ENCODE assay signal across 11 cellular contexts in genomic region chr4:89898304-89898716, GRCh38. TPM values are rescaled to one million over a fixed set of nuclear protein-coding genes. Genes with fewer than 3 reads are reported as not detected.
DNase-seq lines count a peak whose midpoint lies in the region; ATAC-seq and TF ChIP-seq lines count a peak whose summit lies in the region.
"Had no signal": no experiment of that assay in that cellular context is flagged by ENCODE, and none has a peak within 500 bp of the region (broad histone marks: within the 10 kb centered on the region; RNA-seq: fewer than 3 reads in every experiment).

No MANE protein-coding gene starts in this region.

- no peak for DNase-seq in stimulated activated naive CD8-positive, alpha-beta T cell treated with anti-CD3 and anti-CD28 coated beads, Interleukin-15, amount 100 ng/mL, for 72 hours
- no peak for DNase-seq in stimulated activated naive CD8-positive, alpha-beta T cell treated with anti-CD3 and anti-CD28 coated beads, Interleukin-15, Interleukin-2, amounts not matched to agents 100 U/mL and 50 U/mL, for 24 hours
- no peak for DNase-seq in activated B cell treated with CpG ODN at 0.5 μM for 24 hours
- DNase-seq in effector CD8-positive, alpha-beta T cell (lab: John Stamatoyannopoulos, UW) = no peak
- DNase-seq in NCI-H2107 treated with DMSO at 0.1 percent for 48 hours (lab: John Stamatoyannopoulos, UW; ENCODE audit: unreplicated experiment) = no peak
- no peak for DNase-seq in HuH-7 (ENCODE audit: low spot score)
- DNase-seq: activated CD8-positive, alpha-beta memory T cell treated with anti-CD3 and anti-CD28 coated beads, Interleukin-2, amount 50 U/mL, for 4 hours; NCI-H1694; SK-N-SH had no signal

- peaks cover 13% of the 10 kb centered on the region for H3K4me1 Mint-ChIP-seq in stimulated activated naive CD8-positive, alpha-beta T cell treated with anti-CD3 and anti-CD28 coated beads, Interleukin-15, amount 100 ng/mL, for 72 hours
- H3K4me1 Mint-ChIP-seq in activated B cell treated with CpG ODN at 0.5 μM for 24 hours = peaks cover 15% of the 10 kb centered on the region

- peak; percentile 28 for ATAC-seq in stimulated activated naive CD8-positive, alpha-beta T cell treated with anti-CD3 and anti-CD28 coated beads, Interleukin-15, amount 100 ng/mL, for 72 hours
- ATAC-seq in stimulated activated naive CD8-positive, alpha-beta T cell treated with anti-CD3 and anti-CD28 coated beads, Interleukin-15, Interleukin-2, amounts not matched to agents 100 U/mL and 50 U/mL, for 24 hours = no peak
- ATAC-seq in HG02840 (IDR thresholded peaks at IDR 0.05; ENCODE audit: low FRiP score, unreplicated experiment) (peak; percentile 58), activated B cell treated with CpG ODN at 0.5 μM for 24 hours (ENCODE audit: low read depth) (peak; percentile 49), HG03095 (IDR thresholded peaks at IDR 0.05; ENCODE audit: unreplicated experiment) (no peak)

- H3K36me3 Mint-ChIP-seq in activated B cell treated with CpG ODN at 0.5 μM for 24 hours (ENCODE audit: low read depth) = no peaks in the 10 kb centered on the region

- H3K27me3 Mint-ChIP-seq in stimulated activated naive CD8-positive, alpha-beta T cell treated with anti-CD3 and anti-CD28 coated beads, Interleukin-15, amount 100 ng/mL, for 72 hours = peaks cover under 1% of the 10 kb centered on the region
- H3K27me3 Mint-ChIP-seq in activated B cell treated with CpG ODN at 0.5 μM for 24 hours = peaks cover 9% of the 10 kb centered on the region

- TF ChIP-seq CTCF in activated B cell treated with CpG ODN at 0.5 μM for 24 hours (IDR thresholded peaks at IDR 0.05) = no peak

- POLR2A ChIA-PET in activated B cell treated with CpG ODN at 0.5 μM for 24 hours (lab: Charles Lee) = no interaction called here

- no peaks in the 10 kb centered on the region for H3K9me3 Mint-ChIP-seq in stimulated activated naive CD8-positive, alpha-beta T cell treated with anti-CD3 and anti-CD28 coated beads, Interleukin-15, amount 100 ng/mL, for 72 hours
- no peaks in the 10 kb centered on the region for H3K9me3 Mint-ChIP-seq in activated B cell treated with CpG ODN at 0.5 μM for 24 hours

- intact Hi-C loops in activated B cell treated with CpG ODN at 0.5 μM for 24 hours (cut with micrococcal nuclease) = loop anchor here (5.0 kb wide), 1 partner anchor 61 kb away; the partner anchor contains the start of gene SNCA

- no peak overlapping the region for H3K27ac Mint-ChIP-seq in stimulated activated naive CD8-positive, alpha-beta T cell treated with anti-CD3 and anti-CD28 coated beads, Interleukin-15, amount 100 ng/mL, for 72 hours
- H3K27ac Mint-ChIP-seq in activated B cell treated with CpG ODN at 0.5 μM for 24 hours = no peak overlapping the region

- CTCF ChIA-PET in activated B cell treated with CpG ODN at 0.5 μM for 24 hours (lab: Charles Lee) = interaction anchor here (0.8 kb wide), 1 partner anchor 737 kb away, joined by 3 read pairs; no protein-coding TSS in a partner anchor

- no peak overlapping the region for H3K4me3 Mint-ChIP-seq in stimulated activated naive CD8-positive, alpha-beta T cell treated with anti-CD3 and anti-CD28 coated beads, Interleukin-15, amount 100 ng/mL, for 72 hours
- H3K4me3 Mint-ChIP-seq in activated B cell treated with CpG ODN at 0.5 μM for 24 hours = no peak overlapping the region

RNA-seq across cellular contexts. Expression of gene MMRN1, which starts 3.7 kb away (rescaled TPM):
- 0.05 and 0.16 TPM in 2 replicates for total RNA-seq in activated B cell treated with CpG ODN at 0.5 μM for 24 hours

Comparison
In these comparisons a context has a peak if more than half of its experiments do, and no peak if none do; other contexts are left out.
1. ATAC-seq: peak in stimulated activated naive CD8-positive, alpha-beta T cell treated with anti-CD3 and anti-CD28 coated beads, Interleukin-15, amount 100 ng/mL, for 72 hours (single experiment), HG02840 (single experiment) and activated B cell treated with CpG ODN at 0.5 μM for 24 hours (single experiment); none in stimulated activated naive CD8-positive, alpha-beta T cell treated with anti-CD3 and anti-CD28 coated beads, Interleukin-15, Interleukin-2, amounts not matched to agents 100 U/mL and 50 U/mL, for 24 hours (single experiment) and HG03095 (single experiment).